Comparison of ENCODE assay signal across 9 cellular contexts in the genomic region with DNA sequence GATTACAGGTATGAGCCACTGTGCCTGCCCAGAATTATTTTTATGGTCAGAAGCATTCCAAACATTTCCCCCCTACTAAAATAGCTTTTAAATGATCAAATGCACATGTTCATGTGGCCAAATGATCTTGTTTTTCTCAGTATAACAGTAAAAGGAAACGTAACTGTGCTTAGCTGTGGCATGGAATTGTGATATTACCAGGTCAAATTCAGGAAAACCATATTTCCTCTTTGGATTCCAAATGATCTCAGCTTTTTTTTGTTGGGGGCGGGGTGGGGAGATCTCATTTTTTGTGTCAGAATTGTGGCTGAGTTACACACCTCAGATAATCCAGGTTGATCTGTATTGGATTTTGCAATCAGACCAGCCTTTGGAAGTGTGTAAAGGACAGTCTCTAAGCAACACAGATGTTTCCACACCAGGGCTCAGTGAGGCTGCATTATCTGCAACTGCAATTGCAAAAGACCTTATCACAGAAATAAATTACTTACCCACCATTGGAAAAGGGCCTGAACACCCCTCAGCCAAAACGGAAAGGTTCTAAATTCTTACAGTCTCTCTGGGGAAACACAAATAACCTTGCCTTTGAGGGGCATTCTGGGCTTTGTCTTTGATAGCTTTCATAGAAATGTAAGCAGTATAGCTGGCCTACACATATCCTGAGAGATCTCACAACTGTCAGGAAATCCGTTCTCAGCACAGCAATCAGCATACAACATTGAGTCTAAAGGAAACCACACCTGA. TPM values are rescaled to one million over a fixed set of nuclear protein-coding genes. Genes with fewer than 3 reads are reported as not detected.
DNase-seq lines count a peak whose midpoint lies in the region; ATAC-seq, FAIRE-seq and TF ChIP-seq lines count a peak whose summit lies in the region.
"Had no signal": no experiment of that assay in that cellular context is flagged by ENCODE, and none has a peak within 500 bp of the region (broad histone marks: within the 10 kb centered on the region; RNA-seq: fewer than 3 reads in every experiment).

No MANE protein-coding gene starts in this region.

- no peaks in the 10 kb centered on the region for H3K9me3 ChIP-seq in endothelial cell of umbilical vein (replicated peaks; ENCODE audit: control insufficient read depth, insufficient read depth, low read length)

- CTCF ChIA-PET in endothelial cell of umbilical vein (lab: Charles Lee) = interaction anchor here (1.0 to 3.4 kb wide), 7 partner anchors 8 to 290 kb away, joined by 3 to 42 read pairs (median 5); a partner anchor contains a TSS

- dilution Hi-C loops in endothelial cell of umbilical vein (cut with MboI; ENCODE audit: extremely low pct_ligation_motif_present, low sequenced_read_pairs) = loop anchor here (25.0 kb wide), 1 partner anchor 279 kb away; no protein-coding TSS in a partner anchor

- H3K27me3 ChIP-seq in endothelial cell of umbilical vein (ENCODE audit: control insufficient read depth in 2 of 2, insufficient read depth in 2 of 2, low read length in 2 of 2) (no peaks in the 10 kb centered on the region), brain microvascular endothelial cell (replicated peaks) (no peaks in the 10 kb centered on the region)

- in situ Hi-C loops in brain microvascular endothelial cell (cut with HindIII; ENCODE audit: low pct_ligation_motif_present, low sequenced_read_pairs) = loop anchor here (25.0 kb wide), 1 partner anchor 279 kb away; no protein-coding TSS in a partner anchor

- H3K79me2 ChIP-seq in endothelial cell of umbilical vein (ENCODE audit: control insufficient read depth, insufficient read depth, low read length) = peaks cover 5% of the 10 kb centered on the region

- TF ChIP-seq CTCF in NB4 (IDR thresholded peaks at IDR 0.05; ENCODE audit: low read depth, low read length) = no peak
- TF ChIP-seq CTCF in endothelial cell of umbilical vein (IDR thresholded peaks at IDR 0.05; ENCODE audit: extremely low read depth in 1 of 2, insufficient read depth in 1 of 2, low read depth in 1 of 2, low read length in 2 of 2) = no peak
- TF ChIP-seq CTCF in brain microvascular endothelial cell (IDR thresholded peaks at IDR 0.05; ENCODE audit: low read depth, low read length, missing control alignments) = no peak

- FAIRE-seq in endothelial cell of umbilical vein (lab: Jason Lieb, UNC) = peak; percentile 91

- H3K4me3 ChIP-seq in NB4 (ENCODE audit: low read depth, low read length) = no peak overlapping the region
- peak overlapping the region in 1 of 3 experiments; percentile 37 for H3K4me3 ChIP-seq in endothelial cell of umbilical vein (replicated peaks in 1 of 3; ENCODE audit: insufficient read depth in 1 of 3, low read depth in 1 of 3, low read length in 3 of 3)
- no peak overlapping the region for H3K4me3 ChIP-seq in brain microvascular endothelial cell (ENCODE audit: low read depth, low read length)

- no TSS peak for BruUV-seq in endothelial cell of umbilical vein (replicated peaks; lab: Mats Ljungman, UMichigan)

- H3K27ac ChIP-seq in endothelial cell of umbilical vein (ENCODE audit: insufficient read depth, low read depth, low read length) = peak overlapping the region; percentile 69
- no peak overlapping the region for H3K27ac ChIP-seq in brain microvascular endothelial cell

- H3K4me2 ChIP-seq in endothelial cell of umbilical vein (ENCODE audit: insufficient read depth, low read length) = peak overlapping the region; percentile 61

- intact Hi-C loops in endothelial cell of umbilical vein (cut with micrococcal nuclease) = loop anchor here (1.0 kb wide), 2 partner anchors 8 to 29 kb away; a partner anchor contains a TSS
- intact Hi-C loops in sciatic nerve (cut with DNase I) = no loop called here

- H3K36me3 ChIP-seq in endothelial cell of umbilical vein (ENCODE audit: control insufficient read depth in 2 of 2, extremely low read depth in 1 of 2, insufficient read depth in 2 of 2, low read length in 2 of 2) (peaks cover 13 to 16% of the 10 kb centered on the region in 2 experiments), brain microvascular endothelial cell (replicated peaks) (no peaks in the 10 kb centered on the region)

- H3K9me1 ChIP-seq in endothelial cell of umbilical vein (replicated peaks; ENCODE audit: control insufficient read depth, extremely low read depth, insufficient read depth, low read length) = no peaks in the 10 kb centered on the region

- no peaks in the 10 kb centered on the region for H4K20me1 ChIP-seq in endothelial cell of umbilical vein (replicated peaks; ENCODE audit: control insufficient read depth, extremely low read depth, insufficient read depth, low read length)

- no peak for TF ChIP-seq POLR2A in NB4 (IDR thresholded peaks at IDR 0.05; ENCODE audit: extremely low read depth, insufficient read length)
- TF ChIP-seq POLR2A in endothelial cell of umbilical vein (IDR thresholded peaks at IDR 0.05; ENCODE audit: low read depth, low read length) = no peak

- POLR2A ChIA-PET in endothelial cell of umbilical vein (lab: Charles Lee) = interaction anchor here (0.6 to 1.6 kb wide), 3 partner anchors 9 to 336 kb away, joined by 3 read pairs; a partner anchor contains a TSS

- DNase-seq in SKM-1 treated with dmso at 0.1 percent for 144 hours (lab: John Stamatoyannopoulos, UW; ENCODE audit: unreplicated experiment) = peak; percentile 44
- no peak for DNase-seq in SKM-1 (lab: John Stamatoyannopoulos, UW; ENCODE audit: unreplicated experiment)
- peak; percentile 67 for DNase-seq in NB4 (ENCODE audit: low read depth)
- peak; percentile 93 for DNase-seq in endothelial cell of umbilical vein (ENCODE audit: low read depth, low spot score)
- DNase-seq in sciatic nerve (ENCODE audit: low spot score) = no peak
- DNase-seq in DMS79 treated with DMSO at 0.1 percent for 48 hours (lab: John Stamatoyannopoulos, UW) = no peak
- DNase-seq in brain microvascular endothelial cell = no peak
- no peak for DNase-seq in activated CD4-positive, alpha-beta T cell treated with anti-CD3 and anti-CD28 coated beads for 4 hours
- DNase-seq: cortex of kidney had no signal

- H2AFZ ChIP-seq in endothelial cell of umbilical vein (ENCODE audit: low read depth, low read length) = no peak overlapping the region

- peaks cover 35% of the 10 kb centered on the region for H3K4me1 ChIP-seq in endothelial cell of umbilical vein (ENCODE audit: control insufficient read depth, extremely low read depth, insufficient read depth, low read length)

- H3K9ac ChIP-seq in endothelial cell of umbilical vein (replicated peaks; ENCODE audit: extremely low read depth, insufficient read depth, low read length) = peak overlapping the region; percentile 47

- ATAC-seq in sciatic nerve = peak; percentile 24

TF ChIP-seq in endothelial cell of umbilical vein, 7 proteins besides CTCF, POLR2A, EP300 and RAD21:
- no peak for TF ChIP-seq JUN (IDR thresholded peaks at IDR 0.05; ENCODE audit: borderline replicate concordance, insufficient read depth, insufficient read length, low read depth)
- peak; percentile 33 for TF ChIP-seq GATA2 (IDR thresholded peaks at IDR 0.05; ENCODE audit: insufficient read depth, insufficient read length, low read depth, low read length)
- TF ChIP-seq, protein P1, sequence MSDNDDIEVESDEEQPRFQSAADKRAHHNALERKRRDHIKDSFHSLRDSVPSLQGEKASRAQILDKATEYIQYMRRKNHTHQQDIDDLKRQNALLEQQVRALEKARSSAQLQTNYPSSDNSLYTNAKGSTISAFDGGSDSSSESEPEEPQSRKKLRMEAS (IDR thresholded peaks at IDR 0.05; ENCODE audit: insufficient read depth, insufficient read length) = no peak
- no peak for TF ChIP-seq MYC (IDR thresholded peaks at IDR 0.05; ENCODE audit: low read depth, low read length)

RNA-seq across cellular contexts. Expression of a gene that starts 8.4 kb away (rescaled TPM):
- 31.1 and 37.6 TPM in 2 replicates for total RNA-seq in endothelial cell of umbilical vein
- polyA plus RNA-seq in endothelial cell of umbilical vein = 15.7 and 16.4 TPM in 2 replicates
- 12.2 and 15.1 TPM in 2 replicates for polyA plus RNA-seq in endothelial cell of umbilical vein (2011; cell fraction: cytosol; rRNA removed)
- polyA plus RNA-seq in endothelial cell of umbilical vein (2011; cell fraction: nucleus; rRNA removed) = 37.5 and 37.8 TPM in 2 replicates
- 13.6 and 15.2 TPM in 2 replicates for polyA plus RNA-seq in endothelial cell of umbilical vein (2012)
- polyA minus RNA-seq in endothelial cell of umbilical vein = 41.1 and 46.4 TPM in 2 replicates
- polyA minus RNA-seq in endothelial cell of umbilical vein (2011; cell fraction: cytosol; rRNA and poly(A)+ RNA removed) = 2.8 TPM
- polyA minus RNA-seq in endothelial cell of umbilical vein (2011; cell fraction: nucleus; rRNA and poly(A)+ RNA removed) = 26.4 and 37.2 TPM in 2 replicates
- 14.3 TPM for total RNA-seq in sciatic nerve

Comparison
In these comparisons a context has a peak if more than half of its experiments do, and no peak if none do; other contexts are left out.
1. DNase-seq: peak in SKM-1 treated with dmso at 0.1 percent for 144 hours (single experiment), NB4 (single experiment) and endothelial cell of umbilical vein (single experiment); none in SKM-1 (single experiment), sciatic nerve (single experiment), DMS79 treated with DMSO at 0.1 percent for 48 hours (single experiment), brain microvascular endothelial cell (single experiment) and activated CD4-positive, alpha-beta T cell treated with anti-CD3 and anti-CD28 coated beads for 4 hours (0 of 2).